Comparison of ENCODE assay signal across 13 cellular contexts in the genomic region with DNA sequence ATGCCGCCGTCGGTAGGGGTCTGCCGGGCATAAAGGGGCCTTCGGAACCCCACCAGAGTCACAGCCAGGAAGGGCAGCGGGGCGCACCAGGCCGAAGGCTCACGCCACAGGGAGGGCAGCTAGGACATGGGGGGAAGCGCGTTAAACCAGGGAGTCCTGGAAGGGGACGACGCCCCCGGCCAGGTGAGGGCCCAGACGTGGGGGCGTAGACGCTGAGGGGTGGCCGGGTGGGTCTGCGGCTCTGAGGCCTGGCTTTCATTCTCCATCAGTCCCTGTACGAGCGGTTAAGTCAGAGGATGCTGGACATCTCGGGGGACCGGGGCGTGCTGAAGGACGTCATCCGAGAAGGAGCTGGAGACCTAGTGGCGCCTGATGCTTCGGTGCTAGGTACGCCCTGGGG. TPM values are rescaled to one million over a fixed set of nuclear protein-coding genes. Genes with fewer than 3 reads are reported as not detected.
"Had no signal": no experiment of that assay in that cellular context is flagged by ENCODE, and none has a peak within 500 bp of the region (broad histone marks: within the 10 kb centered on the region; RNA-seq: fewer than 3 reads in every experiment).

No MANE protein-coding gene starts in this region.

RNA-seq across cellular contexts. Expression of gene TRIM74, which starts 0.4 kb away (rescaled TPM):
- total RNA-seq: osteoblast, smooth muscle cell, suprapubic skin, urinary bladder had no signal

RNA-seq across cellular contexts. Expression of gene SPDYE8, which starts 59.9 kb away (rescaled TPM):
- total RNA-seq: naive thymus-derived CD4-positive, alpha-beta T cell; natural killer cell; occipital lobe; osteoblast; pancreas; posterior vena cava; prostate gland; renal cortical epithelial cell; sciatic nerve; smooth muscle cell; suprapubic skin; transverse colon; urinary bladder had no signal
- polyA plus RNA-seq: pancreas, smooth muscle cell, urinary bladder had no signal
